ENCODE assay signal across 2 cellular contexts in genomic region chr20:35750611-35751010, GRCh38.
TF ChIP-seq lines count a peak whose summit lies in the region.

No MANE protein-coding gene starts in this region.

TF ChIP-seq in HepG2, 621 proteins besides CTCF, POLR2A, EP300 and RAD21:
- TF ChIP-seq ARID3A (IDR thresholded peaks at IDR 0.05; ENCODE audit: low read depth, low read length) (0 out of 2 replicates have a peak, but pooled peaks have one; percentile 5), NFATC3 (CRISPR knock-in tag; IDR thresholded peaks at IDR 0.05) (no peak), HNRNPLL (IDR thresholded peaks at IDR 0.05; ENCODE audit: low read depth, low read length, poor library complexity, severe bottlenecking) (no peak), ZC3H13 (CRISPR knock-in tag; IDR thresholded peaks at IDR 0.05) (no peak), ZSCAN12 (CRISPR knock-in tag; IDR thresholded peaks at IDR 0.05) (no peak), MAFF (IDR thresholded peaks at IDR 0.05; ENCODE audit: low read depth, low read length) (peak; percentile 94), MAFK (conservative IDR thresholded peaks at IDR 0.05 in 1 of 2, IDR thresholded peaks at IDR 0.05 in 1 of 2; ENCODE audit: low read length in 2 of 2) (peak; percentile 95)

TF ChIP-seq in endothelial cell of umbilical vein, 7 proteins besides CTCF, POLR2A, EP300 and RAD21:
- TF ChIP-seq POLR2AphosphoS5 (IDR thresholded peaks at IDR 0.05; ENCODE audit: insufficient read depth, low read depth, low read length): no peak
- no peak for TF ChIP-seq GATA2 (IDR thresholded peaks at IDR 0.05; ENCODE audit: insufficient read depth, insufficient read length, low read depth, low read length)
- no peak for TF ChIP-seq FOS (IDR thresholded peaks at IDR 0.05; ENCODE audit: borderline replicate concordance, insufficient read depth, low read length)
- no peak for TF ChIP-seq MYC (IDR thresholded peaks at IDR 0.05; ENCODE audit: low read depth, low read length)
- TF ChIP-seq JUN (IDR thresholded peaks at IDR 0.05; ENCODE audit: borderline replicate concordance, insufficient read depth, insufficient read length, low read depth): no peak
